In the genomic region with DNA sequence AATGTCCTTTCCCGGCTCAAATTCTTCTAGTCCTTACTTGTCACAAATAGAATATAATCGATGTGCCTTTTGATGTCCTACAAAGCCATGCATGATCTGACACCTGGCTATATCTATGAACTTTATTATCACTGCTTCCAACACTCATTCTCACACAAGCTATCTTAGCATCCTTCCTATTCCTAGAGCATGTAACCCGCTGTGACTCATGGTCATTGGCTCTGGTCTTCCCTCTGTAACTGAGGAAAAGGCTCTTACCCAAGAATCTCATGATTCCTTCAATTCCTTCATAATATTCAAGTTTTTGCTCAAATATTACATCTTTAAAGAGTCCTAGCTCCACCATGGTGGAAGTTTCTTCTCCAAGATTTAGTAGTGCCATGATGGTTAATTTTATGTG, we compare ENCODE assay signal across 17 cellular contexts.
DNase-seq lines count a peak whose midpoint lies in the region; ATAC-seq and TF ChIP-seq lines count a peak whose summit lies in the region.
"Had no signal": no experiment of that assay in that cellular context is flagged by ENCODE, and none has a peak within 500 bp of the region (broad histone marks: within the 10 kb centered on the region; RNA-seq: fewer than 3 reads in every experiment).

No MANE protein-coding gene starts in this region.

- H3K36me3 Mint-ChIP-seq in osteocyte (ENCODE audit: unreplicated experiment): peaks cover 12% of the 10 kb centered on the region

- H3K4me1 ChIP-seq in SJCRH30 (peaks cover 20% of the 10 kb centered on the region), fibroblast of lung (ENCODE audit: control insufficient read depth, extremely low read depth, insufficient read depth, low read length) (peaks cover 22% of the 10 kb centered on the region)
- H3K4me1 ChIP-seq: lower lobe of right lung had no signal

- H3K4me3 ChIP-seq in SJCRH30: no peak overlapping the region
- no peak overlapping the region for H3K4me3 ChIP-seq in fibroblast of lung (replicated peaks in 1 of 4; ENCODE audit: control extremely low read depth in 1 of 4, insufficient read depth in 1 of 4, low read depth in 3 of 4, low read length in 4 of 4)
- H3K4me3 ChIP-seq: lower lobe of right lung had no signal

- H3K4me1 Mint-ChIP-seq in osteocyte (ENCODE audit: unreplicated experiment): peaks cover 62% of the 10 kb centered on the region

- H3K4me3 Mint-ChIP-seq in osteocyte (ENCODE audit: unreplicated experiment): peak overlapping the region; percentile 61
- H3K4me3 Mint-ChIP-seq: CD4-positive, alpha-beta T cell had no signal

- no peak overlapping the region for H2AFZ ChIP-seq in fibroblast of lung (ENCODE audit: low read length)

- H3K36me3 ChIP-seq in SJCRH30: no peaks in the 10 kb centered on the region
- no peaks in the 10 kb centered on the region for H3K36me3 ChIP-seq in fibroblast of lung (ENCODE audit: control insufficient read depth, insufficient read depth, low read length)
- H3K36me3 ChIP-seq: lower lobe of right lung had no signal

- no peak for ATAC-seq in stimulated activated naive CD8-positive, alpha-beta T cell treated with anti-CD3 and anti-CD28 coated beads, Interleukin-15, Interleukin-2, amounts not matched to agents 100 U/mL and 50 U/mL, for 24 hours
- ATAC-seq: lower lobe of right lung had no signal

- TF ChIP-seq CTCF in fibroblast of lung (conservative IDR thresholded peaks at IDR 0.05 in 1 of 2, IDR thresholded peaks at IDR 0.05 in 1 of 2; ENCODE audit: low read depth in 1 of 2, low read length in 2 of 2) (no peak), osteocyte (IDR thresholded peaks at IDR 0.05) (no peak)

- H3K4me2 ChIP-seq in fibroblast of lung (ENCODE audit: extremely low read depth, insufficient read depth, low read length): peak overlapping the region; percentile 74

- H3K27me3 ChIP-seq in SJCRH30: no peaks in the 10 kb centered on the region
- no peaks in the 10 kb centered on the region for H3K27me3 ChIP-seq in fibroblast of lung (ENCODE audit: control insufficient read depth, insufficient read depth, low read length)

- no peaks in the 10 kb centered on the region for H3K79me2 ChIP-seq in fibroblast of lung (ENCODE audit: control insufficient read depth, insufficient read depth, low read length)

- peak overlapping the region; percentile 100 for H3K27ac Mint-ChIP-seq in osteocyte (ENCODE audit: unreplicated experiment)
- H3K27ac Mint-ChIP-seq: CD4-positive, alpha-beta T cell had no signal

- no peak overlapping the region for H3K9ac ChIP-seq in fibroblast of lung (ENCODE audit: insufficient read depth, low read length)

- H3K27ac ChIP-seq in SJCRH30 (peak overlapping the region; percentile 95), fibroblast of lung (ENCODE audit: insufficient read depth, low read length) (peak overlapping the region; percentile 92)
- H3K27ac ChIP-seq: HL-60, lower lobe of right lung had no signal

- no peaks in the 10 kb centered on the region for H4K20me1 ChIP-seq in fibroblast of lung (ENCODE audit: control insufficient read depth, extremely low read depth, insufficient read depth, low read length)

- no peaks in the 10 kb centered on the region for H3K9me3 ChIP-seq in SJCRH30 (replicated peaks)
- H3K9me3 ChIP-seq in fibroblast of lung (ENCODE audit: control insufficient read depth, insufficient read depth, low read depth, low read length): no peaks in the 10 kb centered on the region
- H3K9me3 ChIP-seq: lower lobe of right lung had no signal

- H3K9me3 Mint-ChIP-seq in osteocyte (ENCODE audit: unreplicated experiment): peaks cover 11% of the 10 kb centered on the region

- no peaks in the 10 kb centered on the region for H3K27me3 Mint-ChIP-seq in osteocyte (ENCODE audit: unreplicated experiment)
- H3K27me3 Mint-ChIP-seq: CD4-positive, alpha-beta T cell had no signal

- DNase-seq in EH (ENCODE audit: low read depth): peak; percentile 72
- DNase-seq in SJCRH30: no peak
- peak; percentile 51 to 84 for DNase-seq in fibroblast of lung (ENCODE audit: low read depth in 2 of 2)
- no peak for DNase-seq in osteocyte (ENCODE audit: extremely low spot score, unreplicated experiment)
- DNase-seq in stimulated activated naive CD8-positive, alpha-beta T cell treated with anti-CD3 and anti-CD28 coated beads, Interleukin-15, Interleukin-2, amounts not matched to agents 100 U/mL and 50 U/mL, for 24 hours: no peak
- DNase-seq in NCI-H748 treated with DMSO at 0.1 percent for 48 hours (lab: John Stamatoyannopoulos, UW): no peak
- DNase-seq in retina: no peak
- no peak for DNase-seq in activated CD8-positive, alpha-beta memory T cell treated with anti-CD3 and anti-CD28 coated beads for 24 hours
- DNase-seq: activated naive CD4-positive, alpha-beta T cell treated with anti-CD3 and anti-CD28 coated beads, Interleukin-2, amount 50 U/mL, for 16 hours; CD4-positive, alpha-beta T cell; head of caudate nucleus; lower lobe of right lung; NCI-H345; posterior cingulate gyrus; stimulated activated CD4-positive, alpha-beta T cell treated with anti-CD3 and anti-CD28 coated beads, Interleukin-4, amount 100 ng/mL, for 1 hour; stimulated activated naive CD4-positive, alpha-beta T cell had no signal

Comparison
In these comparisons a context has a peak if more than half of its experiments do, and no peak if none do; other contexts are left out.
1. DNase-seq: peak in EH (single experiment) and fibroblast of lung (2 of 2); none in SJCRH30 (0 of 2), osteocyte (single experiment), stimulated activated naive CD8-positive, alpha-beta T cell treated with anti-CD3 and anti-CD28 coated beads, Interleukin-15, Interleukin-2, amounts not matched to agents 100 U/mL and 50 U/mL, for 24 hours (single experiment), NCI-H748 treated with DMSO at 0.1 percent for 48 hours (single experiment), retina (single experiment) and activated CD8-positive, alpha-beta memory T cell treated with anti-CD3 and anti-CD28 coated beads for 24 hours (single experiment).